Comparison of ENCODE assay signal across 5 cellular contexts in the genomic region with DNA sequence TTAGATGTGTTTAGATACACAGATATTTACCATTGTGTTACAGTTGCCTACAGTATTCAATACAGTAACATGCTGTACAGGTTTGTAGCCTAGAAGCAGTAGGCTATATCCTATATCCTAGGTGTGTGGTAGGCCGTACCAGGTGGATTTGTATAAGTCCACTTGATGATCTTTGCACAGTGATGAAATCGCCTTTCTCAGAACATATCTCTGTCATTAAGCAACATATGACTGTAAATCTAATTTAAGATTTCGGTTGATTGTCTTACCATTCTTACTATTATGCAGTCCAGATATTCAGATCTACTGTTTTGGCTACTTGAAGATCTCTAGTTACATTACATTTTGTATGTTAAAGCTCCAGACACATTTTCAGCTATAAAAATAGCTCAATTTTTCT.
"Had no signal": no experiment of that assay in that cellular context is flagged by ENCODE, and none has a peak within 500 bp of the region (broad histone marks: within the 10 kb centered on the region; RNA-seq: fewer than 3 reads in every experiment).

No MANE protein-coding gene starts in this region.

- H3K4me2 ChIP-seq: GM23338 had no signal

- H3K4me3 ChIP-seq: GM23338, K562 had no signal

- DNase-seq: H9, HCEC 1CT, IMR-90 had no signal

- H2AFZ ChIP-seq: GM23338 had no signal

- ATAC-seq: GM23338, K562 had no signal
